Comparison of ENCODE assay signal across 12 cellular contexts in genomic region chr1:156080598-156081173, GRCh38. TPM values are rescaled to one million over a fixed set of nuclear protein-coding genes. Genes with fewer than 3 reads are reported as not detected.
DNase-seq lines count a peak whose midpoint lies in the region; ATAC-seq and TF ChIP-seq lines count a peak whose summit lies in the region.
"Had no signal": no experiment of that assay in that cellular context is flagged by ENCODE, and none has a peak within 500 bp of the region (broad histone marks: within the 10 kb centered on the region; RNA-seq: fewer than 3 reads in every experiment).

No MANE protein-coding gene starts in this region.

- in situ Hi-C loops in HAP-1 (cut with MboI; ENCODE audit: low sequenced_read_pairs): no loop called here

- H3K4me1 ChIP-seq in ACC112 (ENCODE audit: control insufficient read depth, insufficient read depth, low read length, unreplicated experiment) (peaks cover 10% of the 10 kb centered on the region), HAP-1 (peaks cover 21% of the 10 kb centered on the region), iPS-20b (ENCODE audit: insufficient read depth, low read length) (peaks cover 44% of the 10 kb centered on the region), psoas muscle (peaks cover 3% of the 10 kb centered on the region)

- intact Hi-C loops in activated T-helper 2 cell treated with anti-CD3 and anti-CD28 coated beads, Interferon-gamma antibody, Interleukin-2, Interleukin-4, amounts not matched to agents 10 μg/mL and 5 μg/mL and 100 μg/mL, durations not matched to agents 14 hours and 24 hours and 36 hours (cut with micrococcal nuclease): no loop called here
- intact Hi-C loops in psoas muscle (cut with DNase I): no loop called here

- H3K27me3 Mint-ChIP-seq in activated T-helper 2 cell treated with anti-CD3 and anti-CD28 coated beads, Interferon-gamma antibody, Interleukin-2, Interleukin-4, amounts not matched to agents 10 μg/mL and 5 μg/mL and 100 μg/mL, durations not matched to agents 14 hours and 24 hours and 36 hours (ENCODE audit: low read depth): peaks cover 62% of the 10 kb centered on the region

- peak overlapping the region; percentile 98 for H3K9ac ChIP-seq in iPS-20b (ENCODE audit: low read depth, low read length)

- no peak overlapping the region for H3K27ac Mint-ChIP-seq in activated T-helper 2 cell treated with anti-CD3 and anti-CD28 coated beads, Interferon-gamma antibody, Interleukin-2, Interleukin-4, amounts not matched to agents 10 μg/mL and 5 μg/mL and 100 μg/mL, durations not matched to agents 14 hours and 24 hours and 36 hours
- H3K27ac Mint-ChIP-seq: memory B cell had no signal

- no peaks in the 10 kb centered on the region for H3K9me3 Mint-ChIP-seq in activated T-helper 2 cell treated with anti-CD3 and anti-CD28 coated beads, Interferon-gamma antibody, Interleukin-2, Interleukin-4, amounts not matched to agents 10 μg/mL and 5 μg/mL and 100 μg/mL, durations not matched to agents 14 hours and 24 hours and 36 hours
- H3K9me3 Mint-ChIP-seq: memory B cell had no signal

- DNase-seq in HAP-1 (ENCODE audit: low spot score in 2 of 2) (no peak), psoas muscle (no peak), SW480 (ENCODE audit: low spot score) (no peak)
- DNase-seq in activated T-helper 2 cell treated with anti-CD3 and anti-CD28 coated beads, Interferon-gamma antibody, Interleukin-2, Interleukin-4, amounts not matched to agents 10 μg/mL and 5 μg/mL and 100 μg/mL, durations not matched to agents 14 hours and 24 hours and 36 hours (ENCODE audit: low spot score): no peak
- DNase-seq: activated CD8-positive, alpha-beta memory T cell treated with anti-CD3 and anti-CD28 coated beads for 24 hours; effector CD4-positive, alpha-beta T cell had no signal

- ATAC-seq in psoas muscle (no peak), HG03378 (IDR thresholded peaks at IDR 0.05; ENCODE audit: unreplicated experiment) (no peak), HG02642 (IDR thresholded peaks at IDR 0.05; ENCODE audit: poor library complexity, unreplicated experiment) (no peak)

- TF ChIP-seq CTCF in psoas muscle (IDR thresholded peaks at IDR 0.05): no peak

- H3K27ac ChIP-seq in ACC112 (ENCODE audit: low read depth, low read length): no peak overlapping the region
- H3K27ac ChIP-seq in iPS-20b (ENCODE audit: low read length): peak overlapping the region; percentile 95
- no peak overlapping the region for H3K27ac ChIP-seq in psoas muscle

- no peaks in the 10 kb centered on the region for H3K27me3 ChIP-seq in ACC112 (ENCODE audit: insufficient read depth, low read length)
- no peaks in the 10 kb centered on the region for H3K27me3 ChIP-seq in HAP-1 (ENCODE audit: low read depth)
- H3K27me3 ChIP-seq in iPS-20b (ENCODE audit: insufficient read depth, low read length): no peaks in the 10 kb centered on the region
- no peaks in the 10 kb centered on the region for H3K27me3 ChIP-seq in psoas muscle (ENCODE audit: insufficient read depth in 3 of 3, low read length in 2 of 3)

- H3K9me3 ChIP-seq in HAP-1 (no peaks in the 10 kb centered on the region), iPS-20b (ENCODE audit: insufficient read depth, low read depth, low read length) (no peaks in the 10 kb centered on the region), psoas muscle (no peaks in the 10 kb centered on the region)

- peak overlapping the region; percentile 72 for H3K4me3 ChIP-seq in ACC112 (ENCODE audit: low read depth, low read length)
- H3K4me3 ChIP-seq in HAP-1: peak overlapping the region; percentile 90
- H3K4me3 ChIP-seq in iPS-20b (ENCODE audit: low read length): peak overlapping the region; percentile 99
- H3K4me3 ChIP-seq in psoas muscle: no peak overlapping the region

- H3K36me3 Mint-ChIP-seq in activated T-helper 2 cell treated with anti-CD3 and anti-CD28 coated beads, Interferon-gamma antibody, Interleukin-2, Interleukin-4, amounts not matched to agents 10 μg/mL and 5 μg/mL and 100 μg/mL, durations not matched to agents 14 hours and 24 hours and 36 hours (ENCODE audit: low read depth): no peaks in the 10 kb centered on the region
- H3K36me3 Mint-ChIP-seq: memory B cell had no signal

- no peaks in the 10 kb centered on the region for H3K79me2 ChIP-seq in ACC112 (ENCODE audit: control insufficient read depth, insufficient read depth, low read length, unreplicated experiment)

- peak overlapping the region; percentile 69 for H3K4me3 Mint-ChIP-seq in activated T-helper 2 cell treated with anti-CD3 and anti-CD28 coated beads, Interferon-gamma antibody, Interleukin-2, Interleukin-4, amounts not matched to agents 10 μg/mL and 5 μg/mL and 100 μg/mL, durations not matched to agents 14 hours and 24 hours and 36 hours (ENCODE audit: low read depth)

- H3K36me3 ChIP-seq in ACC112 (ENCODE audit: insufficient read depth, low read length) (no peaks in the 10 kb centered on the region), HAP-1 (replicated peaks) (peaks cover 28% of the 10 kb centered on the region), iPS-20b (ENCODE audit: insufficient read depth, low read depth, low read length) (peaks cover 37% of the 10 kb centered on the region), psoas muscle (ENCODE audit: insufficient read depth in 1 of 2, low read depth in 1 of 2) (no peaks in the 10 kb centered on the region)

- H3K4me1 Mint-ChIP-seq in activated T-helper 2 cell treated with anti-CD3 and anti-CD28 coated beads, Interferon-gamma antibody, Interleukin-2, Interleukin-4, amounts not matched to agents 10 μg/mL and 5 μg/mL and 100 μg/mL, durations not matched to agents 14 hours and 24 hours and 36 hours (ENCODE audit: low read depth): peaks cover 4% of the 10 kb centered on the region

- H2AFZ ChIP-seq in ACC112 (ENCODE audit: low read length, unreplicated experiment): no peak overlapping the region

- WGBS in psoas muscle, 3 donors: 66 to 74% (median 70%) methylated on average over 8 of the region's 8 CpGs

RNA-seq across cellular contexts. Expression of gene MEX3A, which starts 1.6 kb away (rescaled TPM):
- total RNA-seq in activated T-helper 2 cell treated with anti-CD3 and anti-CD28 coated beads, Interferon-gamma antibody, Interleukin-2, Interleukin-4, amounts not matched to agents 10 μg/mL and 5 μg/mL and 100 μg/mL, durations not matched to agents 14 hours and 24 hours and 36 hours: 1.2 and 1.6 TPM in 2 replicates
- total RNA-seq in psoas muscle: under 1 TPM; 0.06 to 0.28 (median 0.11) TPM
- polyA plus RNA-seq in psoas muscle: under 1 TPM; 0.07 to 0.42 (median 0.22) TPM

RNA-seq across cellular contexts. Expression of gene RAB25, which starts 19.7 kb away (rescaled TPM):
- total RNA-seq in activated T-helper 2 cell treated with anti-CD3 and anti-CD28 coated beads, Interferon-gamma antibody, Interleukin-2, Interleukin-4, amounts not matched to agents 10 μg/mL and 5 μg/mL and 100 μg/mL, durations not matched to agents 14 hours and 24 hours and 36 hours: 0.18 and 0.21 TPM in 2 replicates
- not detected for total RNA-seq in psoas muscle
- under 1 TPM; 0.07 to 0.34 (median 0.13) TPM for polyA plus RNA-seq in psoas muscle
- total RNA-seq: M059J had no signal

RNA-seq across cellular contexts. Expression of gene LAMTOR2, which starts 26.1 kb away (rescaled TPM):
- 71.0 and 72.5 TPM in 2 replicates for total RNA-seq in activated T-helper 2 cell treated with anti-CD3 and anti-CD28 coated beads, Interferon-gamma antibody, Interleukin-2, Interleukin-4, amounts not matched to agents 10 μg/mL and 5 μg/mL and 100 μg/mL, durations not matched to agents 14 hours and 24 hours and 36 hours
- 10 to 100 TPM; 46.1 to 63.9 (median 51.2) TPM for total RNA-seq in psoas muscle
- 100 to 1,000 TPM in 1 of 3 donors, 10 to 100 TPM in 2; 89.0 to 101 (median 95.7) TPM for polyA plus RNA-seq in psoas muscle

RNA-seq across cellular contexts. Expression of gene UBQLN4, which starts 27.1 kb away (rescaled TPM):
- total RNA-seq in activated T-helper 2 cell treated with anti-CD3 and anti-CD28 coated beads, Interferon-gamma antibody, Interleukin-2, Interleukin-4, amounts not matched to agents 10 μg/mL and 5 μg/mL and 100 μg/mL, durations not matched to agents 14 hours and 24 hours and 36 hours: 71.3 and 73.3 TPM in 2 replicates
- 10 to 100 TPM; 46.6 to 64.9 (median 53.1) TPM for total RNA-seq in psoas muscle
- polyA plus RNA-seq in psoas muscle: 10 to 100 TPM; 36.8 to 73.9 (median 55.5) TPM

RNA-seq across cellular contexts. Expression of gene LMNA, which starts 33.8 kb away (rescaled TPM):
- 246 and 247 TPM in 2 replicates for total RNA-seq in activated T-helper 2 cell treated with anti-CD3 and anti-CD28 coated beads, Interferon-gamma antibody, Interleukin-2, Interleukin-4, amounts not matched to agents 10 μg/mL and 5 μg/mL and 100 μg/mL, durations not matched to agents 14 hours and 24 hours and 36 hours
- total RNA-seq in psoas muscle: 100 to 1,000 TPM; 161 to 392 (median 291) TPM
- 100 to 1,000 TPM; 114 to 237 (median 138) TPM for polyA plus RNA-seq in psoas muscle
